Comparison of ENCODE assay signal across 1 cellular context in genomic region chr7:100126931-100127865, GRCh38.
TF ChIP-seq lines count a peak whose summit lies in the region.

TSS of gene MBLAC1 (plus strand) at chr7:100126967. CDS start at chr7:100127396, 429 bp downstream.

TF ChIP-seq in K562, 482 proteins besides CTCF, POLR2A, EP300 and RAD21 (continued from another document and continues in another):
- TF ChIP-seq, protein P1, sequence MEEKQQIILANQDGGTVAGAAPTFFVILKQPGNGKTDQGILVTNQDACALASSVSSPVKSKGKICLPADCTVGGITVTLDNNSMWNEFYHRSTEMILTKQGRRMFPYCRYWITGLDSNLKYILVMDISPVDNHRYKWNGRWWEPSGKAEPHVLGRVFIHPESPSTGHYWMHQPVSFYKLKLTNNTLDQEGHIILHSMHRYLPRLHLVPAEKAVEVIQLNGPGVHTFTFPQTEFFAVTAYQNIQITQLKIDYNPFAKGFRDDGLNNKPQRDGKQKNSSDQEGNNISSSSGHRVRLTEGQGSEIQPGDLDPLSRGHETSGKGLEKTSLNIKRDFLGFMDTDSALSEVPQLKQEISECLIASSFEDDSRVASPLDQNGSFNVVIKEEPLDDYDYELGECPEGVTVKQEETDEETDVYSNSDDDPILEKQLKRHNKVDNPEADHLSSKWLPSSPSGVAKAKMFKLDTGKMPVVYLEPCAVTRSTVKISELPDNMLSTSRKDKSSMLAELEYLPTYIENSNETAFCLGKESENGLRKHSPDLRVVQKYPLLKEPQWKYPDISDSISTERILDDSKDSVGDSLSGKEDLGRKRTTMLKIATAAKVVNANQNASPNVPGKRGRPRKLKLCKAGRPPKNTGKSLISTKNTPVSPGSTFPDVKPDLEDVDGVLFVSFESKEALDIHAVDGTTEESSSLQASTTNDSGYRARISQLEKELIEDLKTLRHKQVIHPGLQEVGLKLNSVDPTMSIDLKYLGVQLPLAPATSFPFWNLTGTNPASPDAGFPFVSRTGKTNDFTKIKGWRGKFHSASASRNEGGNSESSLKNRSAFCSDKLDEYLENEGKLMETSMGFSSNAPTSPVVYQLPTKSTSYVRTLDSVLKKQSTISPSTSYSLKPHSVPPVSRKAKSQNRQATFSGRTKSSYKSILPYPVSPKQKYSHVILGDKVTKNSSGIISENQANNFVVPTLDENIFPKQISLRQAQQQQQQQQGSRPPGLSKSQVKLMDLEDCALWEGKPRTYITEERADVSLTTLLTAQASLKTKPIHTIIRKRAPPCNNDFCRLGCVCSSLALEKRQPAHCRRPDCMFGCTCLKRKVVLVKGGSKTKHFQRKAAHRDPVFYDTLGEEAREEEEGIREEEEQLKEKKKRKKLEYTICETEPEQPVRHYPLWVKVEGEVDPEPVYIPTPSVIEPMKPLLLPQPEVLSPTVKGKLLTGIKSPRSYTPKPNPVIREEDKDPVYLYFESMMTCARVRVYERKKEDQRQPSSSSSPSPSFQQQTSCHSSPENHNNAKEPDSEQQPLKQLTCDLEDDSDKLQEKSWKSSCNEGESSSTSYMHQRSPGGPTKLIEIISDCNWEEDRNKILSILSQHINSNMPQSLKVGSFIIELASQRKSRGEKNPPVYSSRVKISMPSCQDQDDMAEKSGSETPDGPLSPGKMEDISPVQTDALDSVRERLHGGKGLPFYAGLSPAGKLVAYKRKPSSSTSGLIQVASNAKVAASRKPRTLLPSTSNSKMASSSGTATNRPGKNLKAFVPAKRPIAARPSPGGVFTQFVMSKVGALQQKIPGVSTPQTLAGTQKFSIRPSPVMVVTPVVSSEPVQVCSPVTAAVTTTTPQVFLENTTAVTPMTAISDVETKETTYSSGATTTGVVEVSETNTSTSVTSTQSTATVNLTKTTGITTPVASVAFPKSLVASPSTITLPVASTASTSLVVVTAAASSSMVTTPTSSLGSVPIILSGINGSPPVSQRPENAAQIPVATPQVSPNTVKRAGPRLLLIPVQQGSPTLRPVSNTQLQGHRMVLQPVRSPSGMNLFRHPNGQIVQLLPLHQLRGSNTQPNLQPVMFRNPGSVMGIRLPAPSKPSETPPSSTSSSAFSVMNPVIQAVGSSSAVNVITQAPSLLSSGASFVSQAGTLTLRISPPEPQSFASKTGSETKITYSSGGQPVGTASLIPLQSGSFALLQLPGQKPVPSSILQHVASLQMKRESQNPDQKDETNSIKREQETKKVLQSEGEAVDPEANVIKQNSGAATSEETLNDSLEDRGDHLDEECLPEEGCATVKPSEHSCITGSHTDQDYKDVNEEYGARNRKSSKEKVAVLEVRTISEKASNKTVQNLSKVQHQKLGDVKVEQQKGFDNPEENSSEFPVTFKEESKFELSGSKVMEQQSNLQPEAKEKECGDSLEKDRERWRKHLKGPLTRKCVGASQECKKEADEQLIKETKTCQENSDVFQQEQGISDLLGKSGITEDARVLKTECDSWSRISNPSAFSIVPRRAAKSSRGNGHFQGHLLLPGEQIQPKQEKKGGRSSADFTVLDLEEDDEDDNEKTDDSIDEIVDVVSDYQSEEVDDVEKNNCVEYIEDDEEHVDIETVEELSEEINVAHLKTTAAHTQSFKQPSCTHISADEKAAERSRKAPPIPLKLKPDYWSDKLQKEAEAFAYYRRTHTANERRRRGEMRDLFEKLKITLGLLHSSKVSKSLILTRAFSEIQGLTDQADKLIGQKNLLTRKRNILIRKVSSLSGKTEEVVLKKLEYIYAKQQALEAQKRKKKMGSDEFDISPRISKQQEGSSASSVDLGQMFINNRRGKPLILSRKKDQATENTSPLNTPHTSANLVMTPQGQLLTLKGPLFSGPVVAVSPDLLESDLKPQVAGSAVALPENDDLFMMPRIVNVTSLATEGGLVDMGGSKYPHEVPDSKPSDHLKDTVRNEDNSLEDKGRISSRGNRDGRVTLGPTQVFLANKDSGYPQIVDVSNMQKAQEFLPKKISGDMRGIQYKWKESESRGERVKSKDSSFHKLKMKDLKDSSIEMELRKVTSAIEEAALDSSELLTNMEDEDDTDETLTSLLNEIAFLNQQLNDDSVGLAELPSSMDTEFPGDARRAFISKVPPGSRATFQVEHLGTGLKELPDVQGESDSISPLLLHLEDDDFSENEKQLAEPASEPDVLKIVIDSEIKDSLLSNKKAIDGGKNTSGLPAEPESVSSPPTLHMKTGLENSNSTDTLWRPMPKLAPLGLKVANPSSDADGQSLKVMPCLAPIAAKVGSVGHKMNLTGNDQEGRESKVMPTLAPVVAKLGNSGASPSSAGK (IDR thresholded peaks at IDR 0.05), result peak; percentile 87
- TF ChIP-seq, protein P2, sequence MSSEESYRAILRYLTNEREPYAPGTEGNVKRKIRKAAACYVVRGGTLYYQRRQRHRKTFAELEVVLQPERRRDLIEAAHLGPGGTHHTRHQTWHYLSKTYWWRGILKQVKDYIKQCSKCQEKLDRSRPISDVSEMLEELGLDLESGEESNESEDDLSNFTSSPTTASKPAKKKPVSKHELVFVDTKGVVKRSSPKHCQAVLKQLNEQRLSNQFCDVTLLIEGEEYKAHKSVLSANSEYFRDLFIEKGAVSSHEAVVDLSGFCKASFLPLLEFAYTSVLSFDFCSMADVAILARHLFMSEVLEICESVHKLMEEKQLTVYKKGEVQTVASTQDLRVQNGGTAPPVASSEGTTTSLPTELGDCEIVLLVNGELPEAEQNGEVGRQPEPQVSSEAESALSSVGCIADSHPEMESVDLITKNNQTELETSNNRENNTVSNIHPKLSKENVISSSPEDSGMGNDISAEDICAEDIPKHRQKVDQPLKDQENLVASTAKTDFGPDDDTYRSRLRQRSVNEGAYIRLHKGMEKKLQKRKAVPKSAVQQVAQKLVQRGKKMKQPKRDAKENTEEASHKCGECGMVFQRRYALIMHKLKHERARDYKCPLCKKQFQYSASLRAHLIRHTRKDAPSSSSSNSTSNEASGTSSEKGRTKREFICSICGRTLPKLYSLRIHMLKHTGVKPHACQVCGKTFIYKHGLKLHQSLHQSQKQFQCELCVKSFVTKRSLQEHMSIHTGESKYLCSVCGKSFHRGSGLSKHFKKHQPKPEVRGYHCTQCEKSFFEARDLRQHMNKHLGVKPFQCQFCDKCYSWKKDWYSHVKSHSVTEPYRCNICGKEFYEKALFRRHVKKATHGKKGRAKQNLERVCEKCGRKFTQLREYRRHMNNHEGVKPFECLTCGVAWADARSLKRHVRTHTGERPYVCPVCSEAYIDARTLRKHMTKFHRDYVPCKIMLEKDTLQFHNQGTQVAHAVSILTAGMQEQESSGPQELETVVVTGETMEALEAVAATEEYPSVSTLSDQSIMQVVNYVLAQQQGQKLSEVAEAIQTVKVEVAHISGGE (CRISPR knock-in tag; IDR thresholded peaks at IDR 0.05), result peak in 2 of 3 experiments; percentile 44 to 90; a peak in 2 of 6 replicates
- TF ChIP-seq ZNF121 (CRISPR knock-in tag; conservative IDR thresholded peaks at IDR 0.05), result no peak
- TF ChIP-seq RNF2 (IDR thresholded peaks at IDR 0.05), result peak; percentile 61
- TF ChIP-seq, protein P3, sequence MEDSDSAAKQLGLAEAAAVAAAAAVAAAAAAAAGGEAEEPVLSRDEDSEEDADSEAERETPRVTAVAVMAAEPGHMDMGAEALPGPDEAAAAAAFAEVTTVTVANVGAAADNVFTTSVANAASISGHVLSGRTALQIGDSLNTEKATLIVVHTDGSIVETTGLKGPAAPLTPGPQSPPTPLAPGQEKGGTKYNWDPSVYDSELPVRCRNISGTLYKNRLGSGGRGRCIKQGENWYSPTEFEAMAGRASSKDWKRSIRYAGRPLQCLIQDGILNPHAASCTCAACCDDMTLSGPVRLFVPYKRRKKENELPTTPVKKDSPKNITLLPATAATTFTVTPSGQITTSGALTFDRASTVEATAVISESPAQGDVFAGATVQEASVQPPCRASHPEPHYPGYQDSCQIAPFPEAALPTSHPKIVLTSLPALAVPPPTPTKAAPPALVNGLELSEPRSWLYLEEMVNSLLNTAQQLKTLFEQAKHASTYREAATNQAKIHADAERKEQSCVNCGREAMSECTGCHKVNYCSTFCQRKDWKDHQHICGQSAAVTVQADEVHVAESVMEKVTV (CRISPR knock-in tag; IDR thresholded peaks at IDR 0.05), result no peak
- TF ChIP-seq ELF2 (CRISPR knock-in tag; IDR thresholded peaks at IDR 0.05), result 0 out of 2 replicates have a peak, but pooled peaks have one; percentile 26
- peak; percentile 89 for TF ChIP-seq LCOR (CRISPR knock-in tag; IDR thresholded peaks at IDR 0.05)
- peak; percentile 27; the same call in 1 of the 2 replicates for TF ChIP-seq ARID4B (CRISPR knock-in tag; IDR thresholded peaks at IDR 0.05)
- peak; percentile 54; the same call in 1 of the 2 replicates for TF ChIP-seq ZBTB1 (CRISPR knock-in tag; IDR thresholded peaks at IDR 0.05; ENCODE audit: borderline replicate concordance, low read depth)
- peak; percentile 98 for TF ChIP-seq ZFP36 (IDR thresholded peaks at IDR 0.05; ENCODE audit: low read depth, low read length, partially characterized antibody)
- peak; percentile 91 to 93 for TF ChIP-seq MAZ (CRISPR knock-in tag; conservative IDR thresholded peaks at IDR 0.05 in 1 of 2, IDR thresholded peaks at IDR 0.05 in 1 of 2)
- no peak for TF ChIP-seq ZSCAN32 (CRISPR knock-in tag; IDR thresholded peaks at IDR 0.05)
- peak; percentile 68; the same call in 1 of the 2 replicates for TF ChIP-seq KDM2B (CRISPR knock-in tag; IDR thresholded peaks at IDR 0.05)
- 0 out of 2 replicates have a peak, but pooled peaks have one; percentile 3 for TF ChIP-seq THRB (CRISPR knock-in tag; conservative IDR thresholded peaks at IDR 0.05)
- TF ChIP-seq, protein P4, sequence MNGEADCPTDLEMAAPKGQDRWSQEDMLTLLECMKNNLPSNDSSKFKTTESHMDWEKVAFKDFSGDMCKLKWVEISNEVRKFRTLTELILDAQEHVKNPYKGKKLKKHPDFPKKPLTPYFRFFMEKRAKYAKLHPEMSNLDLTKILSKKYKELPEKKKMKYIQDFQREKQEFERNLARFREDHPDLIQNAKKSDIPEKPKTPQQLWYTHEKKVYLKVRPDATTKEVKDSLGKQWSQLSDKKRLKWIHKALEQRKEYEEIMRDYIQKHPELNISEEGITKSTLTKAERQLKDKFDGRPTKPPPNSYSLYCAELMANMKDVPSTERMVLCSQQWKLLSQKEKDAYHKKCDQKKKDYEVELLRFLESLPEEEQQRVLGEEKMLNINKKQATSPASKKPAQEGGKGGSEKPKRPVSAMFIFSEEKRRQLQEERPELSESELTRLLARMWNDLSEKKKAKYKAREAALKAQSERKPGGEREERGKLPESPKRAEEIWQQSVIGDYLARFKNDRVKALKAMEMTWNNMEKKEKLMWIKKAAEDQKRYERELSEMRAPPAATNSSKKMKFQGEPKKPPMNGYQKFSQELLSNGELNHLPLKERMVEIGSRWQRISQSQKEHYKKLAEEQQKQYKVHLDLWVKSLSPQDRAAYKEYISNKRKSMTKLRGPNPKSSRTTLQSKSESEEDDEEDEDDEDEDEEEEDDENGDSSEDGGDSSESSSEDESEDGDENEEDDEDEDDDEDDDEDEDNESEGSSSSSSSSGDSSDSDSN (IDR thresholded peaks at IDR 0.05; ENCODE audit: borderline replicate concordance in 1 of 2, low read depth in 2 of 2, low read length in 2 of 2), result 0 out of 4 replicates have a peak, but pooled peaks have one; percentile 49 to 65
- TF ChIP-seq MTF1 (CRISPR knock-in tag; IDR thresholded peaks at IDR 0.05; ENCODE audit: borderline replicate concordance), result no peak
